In genomic region chr1:227901906-227902640, GRCh38 we compare ENCODE assay signal across 10 cellular contexts. TPM values are rescaled to one million over a fixed set of nuclear protein-coding genes. Genes with fewer than 3 reads are reported as not detected.
DNase-seq lines count a peak whose midpoint lies in the region; ATAC-seq and TF ChIP-seq lines count a peak whose summit lies in the region.
"Had no signal": no experiment of that assay in that cellular context is flagged by ENCODE, and none has a peak within 500 bp of the region (broad histone marks: within the 10 kb centered on the region; RNA-seq: fewer than 3 reads in every experiment).

No MANE protein-coding gene starts in this region.

- H3K9ac ChIP-seq in SK-N-SH: no peak overlapping the region

- H3K4me3 ChIP-seq in SK-N-SH (ENCODE audit: low read depth in 2 of 2, low read length in 1 of 2) (no peak overlapping the region), suprapubic skin (no peak overlapping the region)

- TF ChIP-seq CTCF in SK-N-SH (IDR thresholded peaks at IDR 0.05) (no peak), suprapubic skin (IDR thresholded peaks at IDR 0.05) (no peak)

- 44% methylated on average over 8 of the region's 11 CpGs for WGBS in SK-N-SH (ENCODE audit: low lambda C conversion rate)
- 71% methylated on average over 3 of the region's 11 CpGs for WGBS in suprapubic skin

- peaks cover 1% of the 10 kb centered on the region for H3K27me3 Mint-ChIP-seq in activated naive CD8-positive, alpha-beta T cell treated with anti-CD3 and anti-CD28 coated beads, Interleukin-2, amount 10 ng/mL, durations not matched to agents 7 days and 5 days
- no peaks in the 10 kb centered on the region for H3K27me3 Mint-ChIP-seq in activated naive CD8-positive, alpha-beta T cell treated with anti-CD3 and anti-CD28 coated beads for 36 hours

- no peak overlapping the region for H3K4me2 ChIP-seq in SK-N-SH

- H3K27ac ChIP-seq in SK-N-SH (ENCODE audit: low read depth in 2 of 2, low read length in 1 of 2) (no peak overlapping the region), suprapubic skin (no peak overlapping the region)
- H3K27ac ChIP-seq: C4-2B had no signal

- TF ChIP-seq POLR2A in suprapubic skin (IDR thresholded peaks at IDR 0.05): no peak

- no peaks in the 10 kb centered on the region for H3K9me3 Mint-ChIP-seq in activated naive CD8-positive, alpha-beta T cell treated with anti-CD3 and anti-CD28 coated beads, Interleukin-2, amount 10 ng/mL, durations not matched to agents 7 days and 5 days
- H3K9me3 Mint-ChIP-seq in activated naive CD8-positive, alpha-beta T cell treated with anti-CD3 and anti-CD28 coated beads for 36 hours: no peaks in the 10 kb centered on the region

- H3K36me3 ChIP-seq in SK-N-SH (replicated peaks in 1 of 2; ENCODE audit: control insufficient read depth in 1 of 2, insufficient read depth in 2 of 2, low read length in 1 of 2) (no peaks in the 10 kb centered on the region), suprapubic skin (no peaks in the 10 kb centered on the region)

- TF ChIP-seq RAD21 in SK-N-SH (IDR thresholded peaks at IDR 0.05; ENCODE audit: low read length): no peak

- DNase-seq in activated naive CD8-positive, alpha-beta T cell treated with anti-CD3 and anti-CD28 coated beads, Interleukin-2, amount 10 ng/mL, durations not matched to agents 7 days and 5 days: peak; percentile 17
- DNase-seq in activated naive CD8-positive, alpha-beta T cell treated with anti-CD3 and anti-CD28 coated beads for 36 hours: no peak
- DNase-seq in SK-N-SH: peak; percentile 70
- peak; percentile 75 for DNase-seq in iPS-NIHi11 (ENCODE audit: low spot score)
- DNase-seq in suprapubic skin (ENCODE audit: low spot score in 2 of 2): peak; percentile 58 to 70
- DNase-seq in stimulated activated naive CD4-positive, alpha-beta T cell treated with Interleukin-2 at 50 U/mL for 16 hours (lab: John Stamatoyannopoulos, UW): no peak
- no peak for DNase-seq in midbrain (lab: John Stamatoyannopoulos, UW)
- DNase-seq: Kasumi-1 had no signal

- peak overlapping the region; percentile 18 for H3K27ac Mint-ChIP-seq in activated naive CD8-positive, alpha-beta T cell treated with anti-CD3 and anti-CD28 coated beads, Interleukin-2, amount 10 ng/mL, durations not matched to agents 7 days and 5 days
- no peak overlapping the region for H3K27ac Mint-ChIP-seq in activated naive CD8-positive, alpha-beta T cell treated with anti-CD3 and anti-CD28 coated beads for 36 hours

- no peak for ATAC-seq in activated naive CD8-positive, alpha-beta T cell treated with anti-CD3 and anti-CD28 coated beads, Interleukin-2, amount 10 ng/mL, durations not matched to agents 7 days and 5 days (ENCODE audit: low read depth)
- ATAC-seq in HG02759 (IDR thresholded peaks at IDR 0.05; ENCODE audit: unreplicated experiment): no peak

- peaks cover 4% of the 10 kb centered on the region for H3K4me1 Mint-ChIP-seq in activated naive CD8-positive, alpha-beta T cell treated with anti-CD3 and anti-CD28 coated beads, Interleukin-2, amount 10 ng/mL, durations not matched to agents 7 days and 5 days
- H3K4me1 Mint-ChIP-seq in activated naive CD8-positive, alpha-beta T cell treated with anti-CD3 and anti-CD28 coated beads for 36 hours: peaks cover 6% of the 10 kb centered on the region

- no peaks in the 10 kb centered on the region for H3K36me3 Mint-ChIP-seq in activated naive CD8-positive, alpha-beta T cell treated with anti-CD3 and anti-CD28 coated beads, Interleukin-2, amount 10 ng/mL, durations not matched to agents 7 days and 5 days
- H3K36me3 Mint-ChIP-seq in activated naive CD8-positive, alpha-beta T cell treated with anti-CD3 and anti-CD28 coated beads for 36 hours: no peaks in the 10 kb centered on the region

- no peaks in the 10 kb centered on the region for H3F3A ChIP-seq in SK-N-SH (replicated peaks; ENCODE audit: insufficient read depth)

- no peaks in the 10 kb centered on the region for H3K9me3 ChIP-seq in SK-N-SH
- H3K9me3 ChIP-seq in suprapubic skin: no peaks in the 10 kb centered on the region

- POLR2A ChIA-PET in activated naive CD8-positive, alpha-beta T cell treated with anti-CD3 and anti-CD28 coated beads, Interleukin-2, amount 10 ng/mL, durations not matched to agents 7 days and 5 days (lab: Charles Lee): no interaction called here
- POLR2A ChIA-PET in SK-N-SH (lab: Yijun Ruan, JAX): no interaction called here

- H4K20me1 ChIP-seq in SK-N-SH (ENCODE audit: insufficient read depth): no peaks in the 10 kb centered on the region

- no peaks in the 10 kb centered on the region for H3K79me2 ChIP-seq in SK-N-SH (ENCODE audit: insufficient read depth)

- no peak overlapping the region for H3K4me3 Mint-ChIP-seq in activated naive CD8-positive, alpha-beta T cell treated with anti-CD3 and anti-CD28 coated beads, Interleukin-2, amount 10 ng/mL, durations not matched to agents 7 days and 5 days
- H3K4me3 Mint-ChIP-seq in activated naive CD8-positive, alpha-beta T cell treated with anti-CD3 and anti-CD28 coated beads for 36 hours: no peak overlapping the region

- no peak overlapping the region for H2AFZ ChIP-seq in SK-N-SH (ENCODE audit: low read depth)

- H3K9me2 ChIP-seq in SK-N-SH: no peaks in the 10 kb centered on the region

- no peaks in the 10 kb centered on the region for H3K27me3 ChIP-seq in SK-N-SH (ENCODE audit: insufficient read depth)
- H3K27me3 ChIP-seq in suprapubic skin: no peaks in the 10 kb centered on the region

- no peak for TF ChIP-seq EP300 in SK-N-SH (IDR thresholded peaks at IDR 0.05; ENCODE audit: borderline replicate concordance in 1 of 2, low read depth in 1 of 2, low read length in 1 of 2)
- TF ChIP-seq EP300 in suprapubic skin (IDR thresholded peaks at IDR 0.05): no peak

- H3K4me1 ChIP-seq in SK-N-SH (ENCODE audit: control insufficient read depth in 1 of 2, insufficient read depth in 2 of 2, low read depth in 1 of 2, low read length in 1 of 2): no peaks in the 10 kb centered on the region
- H3K4me1 ChIP-seq in suprapubic skin: no peaks in the 10 kb centered on the region

- CTCF ChIA-PET in SK-N-SH (lab: Yijun Ruan, JAX): interaction anchor here (0.7 to 1.3 kb wide), 2 partner anchors 15 to 140 kb away, joined by 3 read pairs; no protein-coding TSS in a partner anchor

TF ChIP-seq in SK-N-SH, 30 proteins besides CTCF, POLR2A, EP300 and RAD21 (continues in another document):
- no peak for TF ChIP-seq TAF1 (IDR thresholded peaks at IDR 0.05; ENCODE audit: borderline replicate concordance, low read depth, low read length)
- no peak for TF ChIP-seq SIN3A (IDR thresholded peaks at IDR 0.05; ENCODE audit: borderline replicate concordance, low read depth, low read length)
- no peak for TF ChIP-seq FOXJ3 (CRISPR knock-in tag; IDR thresholded peaks at IDR 0.05)
- TF ChIP-seq RXRA (IDR thresholded peaks at IDR 0.05; ENCODE audit: borderline replicate concordance, low read depth): no peak
- TF ChIP-seq ZBTB33 (IDR thresholded peaks at IDR 0.05; ENCODE audit: borderline replicate concordance, low read depth): no peak
- no peak for TF ChIP-seq POLR2AphosphoS5 (IDR thresholded peaks at IDR 0.05; ENCODE audit: low read depth, low read length)
- no peak for TF ChIP-seq NFIC (IDR thresholded peaks at IDR 0.05; ENCODE audit: borderline replicate concordance)
- no peak for TF ChIP-seq ELF1 (IDR thresholded peaks at IDR 0.05)
- TF ChIP-seq REST (IDR thresholded peaks at IDR 0.05; ENCODE audit: low read depth, low read length): no peak
- no peak for TF ChIP-seq MXI1 (IDR thresholded peaks at IDR 0.05; ENCODE audit: low read depth, low read length)

RNA-seq across cellular contexts. Expression of gene WNT9A, which starts 45.7 kb away (rescaled TPM):
- under 1 TPM; 0.08 to 0.09 TPM for total RNA-seq in activated naive CD8-positive, alpha-beta T cell treated with anti-CD3 and anti-CD28 coated beads, Interleukin-2, amount 10 ng/mL, durations not matched to agents 7 days and 5 days
- not detected for total RNA-seq in activated naive CD8-positive, alpha-beta T cell treated with anti-CD3 and anti-CD28 coated beads for 36 hours
- 0.31 and 0.36 TPM in 2 replicates for polyA plus RNA-seq in SK-N-SH (2012; rRNA removed)
- polyA plus RNA-seq in SK-N-SH (2012; cell fraction: cytosol; rRNA removed): 0.26 and 0.31 TPM in 2 replicates
- polyA plus RNA-seq in SK-N-SH (2012; cell fraction: nucleus; rRNA removed): 0.50 and 0.67 TPM in 2 replicates
- total RNA-seq in suprapubic skin: 1 to 10 TPM in 2 of 4 donors, under 1 TPM in 2; 0.85 to 2.6 (median 1.1) TPM

Comparison
In these comparisons a context has a peak if more than half of its experiments do, and no peak if none do; other contexts are left out.
1. DNase-seq: peak in activated naive CD8-positive, alpha-beta T cell treated with anti-CD3 and anti-CD28 coated beads, Interleukin-2, amount 10 ng/mL, durations not matched to agents 7 days and 5 days (single experiment), SK-N-SH (single experiment), iPS-NIHi11 (single experiment) and suprapubic skin (2 of 2); none in activated naive CD8-positive, alpha-beta T cell treated with anti-CD3 and anti-CD28 coated beads for 36 hours (single experiment), stimulated activated naive CD4-positive, alpha-beta T cell treated with Interleukin-2 at 50 U/mL for 16 hours (single experiment) and midbrain (single experiment).